Comparison of ENCODE assay signal across 18 cellular contexts in genomic region chr11:61704838-61705237, GRCh38. TPM values are rescaled to one million over a fixed set of nuclear protein-coding genes. Genes with fewer than 3 reads are reported as not detected.
DNase-seq lines count a peak whose midpoint lies in the region; ATAC-seq, FAIRE-seq and TF ChIP-seq lines count a peak whose summit lies in the region.
"Had no signal": no experiment of that assay in that cellular context is flagged by ENCODE, and none has a peak within 500 bp of the region (broad histone marks: within the 10 kb centered on the region; RNA-seq: fewer than 3 reads in every experiment).

No MANE protein-coding gene starts in this region.

- peaks cover 25 to 78% of the 10 kb centered on the region in 2 experiments; a peak in 4 of 5 replicates for H3K27me3 ChIP-seq in K562 (ENCODE audit: control insufficient read depth in 2 of 2, insufficient read depth in 2 of 2, low read length in 2 of 2)
- H3K27me3 ChIP-seq in dorsolateral prefrontal cortex: no peaks in the 10 kb centered on the region

- H3K9me3 ChIP-seq in K562 (replicated peaks; ENCODE audit: control insufficient read depth, insufficient read depth, low read depth, low read length): no peaks in the 10 kb centered on the region

- H3K27ac ChIP-seq in K562 (ENCODE audit: extremely low read depth, low read depth, low read length) (no peak overlapping the region), dorsolateral prefrontal cortex (no peak overlapping the region)
- H3K27ac ChIP-seq: 22Rv1, HL-60 had no signal

- no peaks in the 10 kb centered on the region for H3K9me3 Mint-ChIP-seq in mesothelial cell of epicardium
- H3K9me3 Mint-ChIP-seq: CD4-positive, CD25-positive, alpha-beta regulatory T cell; HFFc6 had no signal

- H3K9ac ChIP-seq in K562 (ENCODE audit: insufficient read depth in 1 of 2, low read depth in 2 of 2, low read length in 2 of 2): 0 out of 4 replicates have a peak overlapping the region, but pooled peaks of 1 of the 2 experiments have one; percentile 26

- TF ChIP-seq CTCF in K562 (IDR thresholded peaks at IDR 0.05 in 2 of 3, conservative IDR thresholded peaks at IDR 0.05 in 1 of 3; ENCODE audit: insufficient read depth in 2 of 3, low read depth in 1 of 3, low read length in 3 of 3) (no peak), mesothelial cell of epicardium (IDR thresholded peaks at IDR 0.05; ENCODE audit: unreplicated experiment) (no peak), dorsolateral prefrontal cortex (IDR thresholded peaks at IDR 0.05 in 54 of 56, conservative IDR thresholded peaks at IDR 0.05 in 2 of 56; ENCODE audit: low read depth in 1 of 56, partially characterized antibody in 56 of 56) (no peak)

- intact Hi-C loops in K562 (cut with micrococcal nuclease) (no loop called here), dorsolateral prefrontal cortex (cut with DNase I) (no loop called here)

- ATAC-seq in K562: no peak
- no peak for ATAC-seq in HG02970 (IDR thresholded peaks at IDR 0.05; ENCODE audit: low FRiP score, unreplicated experiment)

- POLR2A ChIA-PET in K562 (lab: Yijun Ruan, JAX): no interaction called here

- 2% methylated on average over 12 of the region's 15 CpGs for WGBS in K562 (ENCODE audit: insufficient coverage, low coverage, missing lambda C conversion rate)

- no TSS peak for BruUV-seq in K562 (replicated peaks; lab: Mats Ljungman, UMichigan)

- peak overlapping the region; percentile 21 for H3K27ac Mint-ChIP-seq in mesothelial cell of epicardium
- H3K27ac Mint-ChIP-seq: HFFc6 had no signal

- DNase-seq in NCI-H510A treated with DMSO at 0.1 percent for 48 hours (lab: John Stamatoyannopoulos, UW) (peak; percentile 26), NCI-H510A (lab: John Stamatoyannopoulos, UW) (no peak), K562 (ENCODE audit: extremely low read depth in 1 of 4, low spot score in 3 of 4) (peak in 2 of 4 experiments; percentile 53 to 59), mesothelial cell of epicardium (ENCODE audit: low spot score in 2 of 2, unreplicated experiment in 2 of 2) (no peak), DMS53 treated with DMSO at 0.1 percent for 48 hours (lab: John Stamatoyannopoulos, UW; ENCODE audit: unreplicated experiment) (no peak), dorsolateral prefrontal cortex (no peak)
- DNase-seq: CD4-positive, CD25-positive, alpha-beta regulatory T cell; DMS 273 treated with DMSO at 0.1 percent for 48 hours; DMS79 treated with DMSO at 0.1 percent for 48 hours; EL; HCEC 1CT; HFFc6 had no signal

- no peaks in the 10 kb centered on the region for H3K79me2 ChIP-seq in K562 (ENCODE audit: control insufficient read depth, insufficient read depth, low read length)

- H3K36me3 ChIP-seq in K562 (ENCODE audit: control insufficient read depth, insufficient read depth, low read length): no peaks in the 10 kb centered on the region

- TF ChIP-seq EP300 in K562 (IDR thresholded peaks at IDR 0.05; ENCODE audit: low read length): no peak

- TF ChIP-seq POLR2A in K562 (conservative IDR thresholded peaks at IDR 0.05): no peak

- no peaks in the 10 kb centered on the region for H3K9me1 ChIP-seq in K562 (ENCODE audit: control insufficient read depth, insufficient read depth, low read length)

- H3K4me3 Mint-ChIP-seq in mesothelial cell of epicardium: no peak overlapping the region
- H3K4me3 Mint-ChIP-seq: CD4-positive, CD25-positive, alpha-beta regulatory T cell; HFFc6 had no signal

- no peak overlapping the region for H2AFZ ChIP-seq in K562 (ENCODE audit: low read depth, low read length)

- TF ChIP-seq RAD21 in K562 (CRISPR knock-in tag; conservative IDR thresholded peaks at IDR 0.05 in 1 of 2, IDR thresholded peaks at IDR 0.05 in 1 of 2): no peak

- H3K4me1 Mint-ChIP-seq in mesothelial cell of epicardium: peaks cover 14% of the 10 kb centered on the region

- peaks cover 8% of the 10 kb centered on the region for H3K27me3 Mint-ChIP-seq in mesothelial cell of epicardium (ENCODE audit: low read depth)
- H3K27me3 Mint-ChIP-seq: CD4-positive, CD25-positive, alpha-beta regulatory T cell had no signal

- H3K36me3 Mint-ChIP-seq in mesothelial cell of epicardium: no peaks in the 10 kb centered on the region
- H3K36me3 Mint-ChIP-seq: CD4-positive, CD25-positive, alpha-beta regulatory T cell had no signal

- no peak for FAIRE-seq in K562 (lab: Jason Lieb, UNC)
- FAIRE-seq: G401.6, GM12891, H1 had no signal

- in situ Hi-C loops in K562 (cut with MboI): no loop called here

- H3K4me1 ChIP-seq in K562 (replicated peaks in 1 of 2; ENCODE audit: control insufficient read depth in 2 of 2, insufficient read depth in 2 of 2, low read length in 2 of 2): peaks cover 0 to 26% of the 10 kb centered on the region in 2 experiments; a peak in 4 of 5 replicates

- H3K4me3 ChIP-seq in K562 (no peak overlapping the region), dorsolateral prefrontal cortex (no peak overlapping the region)

- CTCF ChIA-PET in K562 (lab: Yijun Ruan, JAX; ENCODE audit: low intra/inter-chr PET ratio): no interaction called here

- peaks cover 19% of the 10 kb centered on the region for H4K20me1 ChIP-seq in K562 (replicated peaks; ENCODE audit: control insufficient read depth, insufficient read depth, low read length)

- H3K4me2 ChIP-seq in K562 (ENCODE audit: insufficient read depth, low read length): no peak overlapping the region

TF ChIP-seq in K562, 482 proteins besides CTCF, POLR2A, EP300 and RAD21 (continues in another document):
- TF ChIP-seq ZBTB2 (IDR thresholded peaks at IDR 0.05) (no peak), PHF20 (IDR thresholded peaks at IDR 0.05; ENCODE audit: partially characterized antibody) (peak; percentile 70)

RNA-seq across cellular contexts. Expression of gene DAGLA, which starts 24.6 kb away (rescaled TPM):
- total RNA-seq in K562 (2011; cell fraction: chromatin; rRNA removed; ENCODE audit: low replicate concordance): 0.16 and 1.5 TPM in 2 replicates
- total RNA-seq in K562 (2011; cell fraction: nucleolus; rRNA removed): 0.66 and 0.67 TPM in 2 replicates
- 0.22 and 0.84 TPM in 2 replicates for total RNA-seq in K562 (2011; cell fraction: nucleoplasm; rRNA removed)
- total RNA-seq in K562 (2014; rRNA removed): 0.08 TPM in 1 of 2 replicates, not detected in the other
- total RNA-seq in K562 (2014; rRNA removed; fragmentation: Illumina TruSeq; extraction: Trizol): not detected in 2 replicates
- 0.04 TPM in 2 replicates for total RNA-seq in K562 (2015; rRNA removed; fragmentation: Illumina TruSeq; extraction: Trizol)
- total RNA-seq in K562 (2021): 0.13 and 0.16 TPM in 2 replicates
- 0.07 TPM in 2 replicates for polyA plus RNA-seq in K562 (2011; rRNA removed)
- 0.09 and 0.22 TPM in 2 replicates for polyA plus RNA-seq in K562 (2011; cell fraction: cytosol; rRNA removed)
- polyA plus RNA-seq in K562 (2011; cell fraction: nucleus; rRNA removed): 0.18 and 0.51 TPM in 2 replicates
- polyA plus RNA-seq in K562 (2012): 0.09 and 0.14 TPM in 2 replicates
- 0.04 and 0.11 TPM in 2 replicates for polyA plus RNA-seq in K562 (2014; fragmentation: Illumina TruSeq; extraction: Trizol)
- polyA plus RNA-seq in K562 (2014; fragmentation: Nextera tagmentation; extraction: Ambion mirVana): not detected
- polyA plus RNA-seq in K562 (2014; rRNA removed): 0.03 and 0.07 TPM in 2 replicates
- polyA minus RNA-seq in K562 (2011; rRNA and poly(A)+ RNA removed): 0.06 and 0.21 TPM in 2 replicates
- 0.18 and 0.29 TPM in 2 replicates for polyA minus RNA-seq in K562 (2011; cell fraction: cytosol; rRNA and poly(A)+ RNA removed)
- 0.22 and 0.67 TPM in 2 replicates for polyA minus RNA-seq in K562 (2011; cell fraction: nucleus; rRNA and poly(A)+ RNA removed)
- 7.1 to 8.1 TPM (median 8.1 TPM) in 3 replicates for total RNA-seq in mesothelial cell of epicardium
- 10 to 100 TPM; 12.9 to 58.9 (median 36.2) TPM for total RNA-seq in dorsolateral prefrontal cortex

RNA-seq across cellular contexts. Expression of gene MYRF, which starts 47.6 kb away (rescaled TPM):
- 95.5 and 239 TPM in 2 replicates for total RNA-seq in K562 (2011; cell fraction: chromatin; rRNA removed; ENCODE audit: low replicate concordance)
- total RNA-seq in K562 (2011; cell fraction: nucleolus; rRNA removed): 109 and 132 TPM in 2 replicates
- 92.2 and 107 TPM in 2 replicates for total RNA-seq in K562 (2011; cell fraction: nucleoplasm; rRNA removed)
- total RNA-seq in K562 (2014; rRNA removed) (7.1 and 11.0 TPM in 2 replicates), K562 (2014; rRNA removed; fragmentation: Illumina TruSeq; extraction: Trizol) (2.6 and 3.3 TPM in 2 replicates), K562 (2015; rRNA removed; fragmentation: Illumina TruSeq; extraction: Trizol) (4.0 and 4.1 TPM in 2 replicates), K562 (2021) (21.4 and 25.8 TPM in 2 replicates), mesothelial cell of epicardium (401 to 436 TPM (median 428 TPM) in 3 replicates), dorsolateral prefrontal cortex (100 to 1,000 TPM in 87 of 120 experiments, 10 to 100 TPM in 33; 23.0 to 708 (median 141) TPM)
- polyA plus RNA-seq in K562 (2011; rRNA removed) (10.4 and 16.6 TPM in 2 replicates), K562 (2014; fragmentation: Illumina TruSeq; extraction: Trizol) (14.7 and 17.8 TPM in 2 replicates), K562 (2014; fragmentation: Nextera tagmentation; extraction: Ambion mirVana) (1 to 10 TPM; 2.3 TPM), K562 (2014; rRNA removed) (15.6 and 17.4 TPM in 2 replicates)
- polyA plus RNA-seq in K562 (2011; cell fraction: cytosol; rRNA removed): 13.6 and 26.3 TPM in 2 replicates
- 104 and 152 TPM in 2 replicates for polyA plus RNA-seq in K562 (2011; cell fraction: nucleus; rRNA removed)
- polyA plus RNA-seq in K562 (2012): 14.8 and 25.8 TPM in 2 replicates
- polyA minus RNA-seq in K562 (2011; rRNA and poly(A)+ RNA removed): 6.8 and 8.5 TPM in 2 replicates
- polyA minus RNA-seq in K562 (2011; cell fraction: cytosol; rRNA and poly(A)+ RNA removed): 22.7 and 23.9 TPM in 2 replicates
- 32.4 and 34.1 TPM in 2 replicates for polyA minus RNA-seq in K562 (2011; cell fraction: nucleus; rRNA and poly(A)+ RNA removed)
